ENCODE assay signal across 14 cellular contexts in the genomic region with DNA sequence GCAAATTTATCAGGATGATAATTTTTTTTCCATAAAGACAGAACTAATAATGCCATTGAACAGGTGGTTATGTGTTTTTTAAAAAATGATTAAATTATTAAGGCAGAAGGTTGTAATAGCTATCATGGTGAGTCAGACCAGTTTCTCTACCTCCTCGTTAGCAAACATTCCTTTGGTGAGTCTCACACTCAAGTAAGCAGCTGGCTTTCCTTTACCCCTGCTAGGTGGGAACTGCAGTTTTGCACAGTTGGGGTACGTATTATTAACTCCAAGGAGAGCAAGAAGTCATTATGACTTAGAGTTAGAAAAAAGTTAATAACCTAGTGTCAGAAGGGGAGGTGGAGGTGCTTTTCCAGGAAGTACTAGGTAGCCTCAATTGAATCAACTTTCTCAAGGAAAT.
DNase-seq lines count a peak whose midpoint lies in the region; ATAC-seq, FAIRE-seq and TF ChIP-seq lines count a peak whose summit lies in the region.
"Had no signal": no experiment of that assay in that cellular context is flagged by ENCODE, and none has a peak within 500 bp of the region (broad histone marks: within the 10 kb centered on the region; RNA-seq: fewer than 3 reads in every experiment).

No MANE protein-coding gene starts in this region.

- H3K4me1 ChIP-seq in HUES64 (ENCODE audit: insufficient read depth, low read length) (peaks cover 46% of the 10 kb centered on the region), left lung (no peaks in the 10 kb centered on the region)
- H3K4me1 ChIP-seq: left ventricle myocardium inferior, suprapubic skin had no signal

- H3K9ac ChIP-seq in HUES64 (ENCODE audit: low read depth, low read length) = peak overlapping the region; percentile 33; the same call in 1 of the 2 replicates

- H3K9me3 ChIP-seq in HUES64 (ENCODE audit: insufficient read depth, low read depth, low read length) (no peaks in the 10 kb centered on the region), left lung (no peaks in the 10 kb centered on the region)
- H3K9me3 ChIP-seq: left ventricle myocardium inferior, suprapubic skin had no signal

- no peaks in the 10 kb centered on the region for H3K36me3 ChIP-seq in HUES64 (ENCODE audit: insufficient read depth, low read length)
- no peaks in the 10 kb centered on the region for H3K36me3 ChIP-seq in bronchial epithelial cell (ENCODE audit: control insufficient read depth, insufficient read depth, low read length)
- H3K36me3 ChIP-seq in left lung = no peaks in the 10 kb centered on the region
- H3K36me3 ChIP-seq: left ventricle myocardium inferior, suprapubic skin had no signal

- FAIRE-seq in bronchial epithelial cell (lab: Jason Lieb, UNC) = no peak
- FAIRE-seq: K562, TTC549 had no signal

- intact Hi-C loops in left lung (cut with DNase I) = loop anchor here in 1 of 2 donors (10.0 kb wide), 1 partner anchor 197 kb away; no protein-coding TSS in a partner anchor

- WGBS in HUES64 = 58% methylated on average over 2 of the region's 2 CpGs

- peak overlapping the region; percentile 69 for H3K27ac ChIP-seq in HUES64 (ENCODE audit: low read depth, low read length)
- H3K27ac ChIP-seq in left lung = no peak overlapping the region
- H3K27ac ChIP-seq: left ventricle myocardium inferior, suprapubic skin had no signal

- peak; percentile 20 for DNase-seq in AG08395 (ENCODE audit: low spot score)
- DNase-seq in bronchial epithelial cell (ENCODE audit: low read depth) = peak; percentile 91
- no peak for DNase-seq in left lung
- DNase-seq in MV-4-11 (lab: John Stamatoyannopoulos, UW) = no peak
- no peak for DNase-seq in DMS153 (lab: John Stamatoyannopoulos, UW)
- no peak for DNase-seq in NCI-H187 (lab: John Stamatoyannopoulos, UW)
- DNase-seq: caudate nucleus, left ventricle myocardium inferior, NCI-H2081 treated with DMSO at 0.1 percent for 48 hours had no signal

- peak; percentile 77 for ATAC-seq in left lung
- ATAC-seq in HG03442 (IDR thresholded peaks at IDR 0.05; ENCODE audit: unreplicated experiment) = no peak
- ATAC-seq: K562 had no signal

- H3K4me3 ChIP-seq in HUES64 (ENCODE audit: low read length) (no peak overlapping the region), bronchial epithelial cell (ENCODE audit: low read depth, low read length) (no peak overlapping the region), left lung (no peak overlapping the region)
- H3K4me3 ChIP-seq: K562, left ventricle myocardium inferior, suprapubic skin had no signal

- no peak for TF ChIP-seq CTCF in bronchial epithelial cell (IDR thresholded peaks at IDR 0.05; ENCODE audit: insufficient read depth, low read length, severe bottlenecking)
- no peak for TF ChIP-seq CTCF in left lung (IDR thresholded peaks at IDR 0.05)

- no peaks in the 10 kb centered on the region for H3K27me3 ChIP-seq in HUES64 (ENCODE audit: insufficient read depth, low read length)
- no peaks in the 10 kb centered on the region for H3K27me3 ChIP-seq in bronchial epithelial cell (ENCODE audit: control insufficient read depth, insufficient read depth, low read length)
- H3K27me3 ChIP-seq in left lung = no peaks in the 10 kb centered on the region
- H3K27me3 ChIP-seq: suprapubic skin had no signal

Comparison
In these comparisons a context has a peak if more than half of its experiments do, and no peak if none do; other contexts are left out.
1. DNase-seq: peak in AG08395 (single experiment) and bronchial epithelial cell (single experiment); none in left lung (0 of 2), MV-4-11 (single experiment), DMS153 (single experiment) and NCI-H187 (0 of 2).